23 cellular contexts compared by ENCODE assay signal in genomic region chr5:42022383-42022782, GRCh38.
"Had no signal": no experiment of that assay in that cellular context is flagged by ENCODE, and none has a peak within 500 bp of the region (broad histone marks: within the 10 kb centered on the region; RNA-seq: fewer than 3 reads in every experiment).

No MANE protein-coding gene starts in this region.

- ATAC-seq: activated T-helper 17 cell treated with anti-CD3 and anti-CD28 coated beads, Interleukin-2, amount 50 U/mL, for 72 hours; T-helper 17 cell had no signal

- DNase-seq: activated B cell treated with CpG ODN at 0.5 μM for 24 hours; activated CD4-positive, alpha-beta memory T cell treated with anti-CD3 and anti-CD28 coated beads for 36 hours; activated CD4-positive, alpha-beta T cell treated with anti-CD3 and anti-CD28 coated beads, Interleukin-2, amount 10 ng/mL, durations not matched to agents 7 days and 5 days; activated gamma-delta T cell; activated naive CD4-positive, alpha-beta T cell treated with anti-CD3 and anti-CD28 coated beads for 36 hours; activated T-cell treated with anti-CD3 and anti-CD28 coated beads for 4 hours; activated T-cell treated with anti-CD3 and anti-CD28 coated beads, Interleukin-2, amount 50 U/mL, for 48 hours; cerebellar nuclear complex; NCI-H1092; NCI-H1417; NCI-H1694; NCI-H2029; NCI-H2107; NCI-H2171 treated with DMSO at 0.1 percent for 48 hours; NCI-H226; NCI-H526 treated with DMSO at 0.1 percent for 48 hours; NCI-H82; Peyer's patch; SHP77; T-helper 17 cell; T-helper 9 cell had no signal

- H3K4me1 Mint-ChIP-seq: activated B cell treated with CpG ODN at 0.5 μM for 24 hours; activated CD4-positive, alpha-beta T cell treated with anti-CD3 and anti-CD28 coated beads, Interleukin-2, amount 10 ng/mL, durations not matched to agents 7 days and 5 days; activated T-helper 17 cell treated with anti-CD3 and anti-CD28 coated beads, Interleukin-2, amount 50 U/mL, for 72 hours had no signal

- H3K9me3 ChIP-seq: Peyer's patch had no signal

- H3K36me3 ChIP-seq: Peyer's patch had no signal

- H3K4me1 ChIP-seq: Peyer's patch had no signal

- H3K27me3 ChIP-seq: Peyer's patch had no signal

- H3K27ac Mint-ChIP-seq: activated B cell treated with CpG ODN at 0.5 μM for 24 hours; activated CD4-positive, alpha-beta memory T cell treated with anti-CD3 and anti-CD28 coated beads for 36 hours; activated CD4-positive, alpha-beta T cell treated with anti-CD3 and anti-CD28 coated beads, Interleukin-2, amount 10 ng/mL, durations not matched to agents 7 days and 5 days; activated naive CD4-positive, alpha-beta T cell treated with anti-CD3 and anti-CD28 coated beads for 36 hours; activated naive CD8-positive, alpha-beta T cell; activated T-helper 17 cell treated with anti-CD3 and anti-CD28 coated beads, Interleukin-2, amount 50 U/mL, for 72 hours; T-helper 17 cell had no signal

- H3K4me3 ChIP-seq: Peyer's patch had no signal

- H3K9me3 Mint-ChIP-seq: activated CD4-positive, alpha-beta T cell treated with anti-CD3 and anti-CD28 coated beads, Interleukin-2, amount 10 ng/mL, durations not matched to agents 7 days and 5 days had no signal

- H3K27ac ChIP-seq: Peyer's patch had no signal

- H3K4me3 Mint-ChIP-seq: activated B cell treated with CpG ODN at 0.5 μM for 24 hours; activated CD4-positive, alpha-beta memory T cell treated with anti-CD3 and anti-CD28 coated beads for 36 hours; activated CD4-positive, alpha-beta T cell treated with anti-CD3 and anti-CD28 coated beads, Interleukin-2, amount 10 ng/mL, durations not matched to agents 7 days and 5 days; activated naive CD4-positive, alpha-beta T cell treated with anti-CD3 and anti-CD28 coated beads for 36 hours; activated naive CD8-positive, alpha-beta T cell; activated T-helper 17 cell treated with anti-CD3 and anti-CD28 coated beads, Interleukin-2, amount 50 U/mL, for 72 hours; T-helper 17 cell had no signal

- H3K36me3 Mint-ChIP-seq: activated CD4-positive, alpha-beta memory T cell treated with anti-CD3 and anti-CD28 coated beads for 36 hours; activated naive CD8-positive, alpha-beta T cell had no signal
